ENCODE assay signal across 23 cellular contexts in genomic region chr22:19960491-19961200, GRCh38. TPM values are rescaled to one million over a fixed set of nuclear protein-coding genes. Genes with fewer than 3 reads are reported as not detected.
DNase-seq lines count a peak whose midpoint lies in the region; ATAC-seq, FAIRE-seq and TF ChIP-seq lines count a peak whose summit lies in the region.
"Had no signal": no experiment of that assay in that cellular context is flagged by ENCODE, and none has a peak within 500 bp of the region (broad histone marks: within the 10 kb centered on the region; RNA-seq: fewer than 3 reads in every experiment).

No MANE protein-coding gene starts in this region.

- in situ Hi-C loops in K562 (cut with MboI) = no loop called here

- H3K4me2 ChIP-seq in K562 (ENCODE audit: insufficient read depth, low read length) = no peak overlapping the region; the same call in 1 of the 2 replicates

- no peak for TF ChIP-seq CTCF in K562 (IDR thresholded peaks at IDR 0.05 in 2 of 3, conservative IDR thresholded peaks at IDR 0.05 in 1 of 3; ENCODE audit: insufficient read depth in 2 of 3, low read depth in 1 of 3, low read length in 3 of 3)
- TF ChIP-seq CTCF in mucosa of descending colon (IDR thresholded peaks at IDR 0.05) = no peak
- no peak for TF ChIP-seq CTCF in type B pancreatic cell (conservative IDR thresholded peaks at IDR 0.05)

- TF ChIP-seq RAD21 in K562 (CRISPR knock-in tag; conservative IDR thresholded peaks at IDR 0.05 in 1 of 2, IDR thresholded peaks at IDR 0.05 in 1 of 2) = no peak

- H3K9me3 ChIP-seq in right cardiac atrium (ENCODE audit: control insufficient read depth, low read length) = no peaks in the 10 kb centered on the region
- H3K9me3 ChIP-seq in K562 (replicated peaks; ENCODE audit: control insufficient read depth, insufficient read depth, low read depth, low read length) = no peaks in the 10 kb centered on the region
- H3K9me3 ChIP-seq in mucosa of descending colon = no peaks in the 10 kb centered on the region
- H3K9me3 ChIP-seq: HAP-1, transverse colon had no signal

- FAIRE-seq in K562 (lab: Jason Lieb, UNC) = peak; percentile 23
- FAIRE-seq: TTC549 had no signal

- intact Hi-C loops in right cardiac atrium (cut with DNase I) = no loop called here
- intact Hi-C loops in cardiac septum (cut with DNase I) = no loop called here
- intact Hi-C loops in K562 (cut with micrococcal nuclease) = no loop called here
- intact Hi-C loops in mucosa of descending colon (cut with DNase I, micrococcal nuclease) = no loop called here

- H3K79me2 ChIP-seq in K562 (ENCODE audit: control insufficient read depth, insufficient read depth, low read length) = peaks cover 14% of the 10 kb centered on the region; the same call in 1 of the 3 replicates

- POLR2A ChIA-PET in K562 (lab: Yijun Ruan, JAX) = interaction anchor here (0.6 to 1.0 kb wide), 8 partner anchors 42 to 848 kb away, joined by 3 to 6 read pairs (median 3); no protein-coding TSS in a partner anchor

- peak overlapping the region; percentile 59 for H3K4me3 Mint-ChIP-seq in type B pancreatic cell
- H3K4me3 Mint-ChIP-seq: activated naive CD4-positive, alpha-beta T cell treated with anti-CD3 and anti-CD28 coated beads for 36 hours; naive B cell had no signal

- ATAC-seq in right cardiac atrium (no peak), K562 (no peak), mucosa of descending colon (no peak)

- no peaks in the 10 kb centered on the region for H3K27me3 Mint-ChIP-seq in type B pancreatic cell
- H3K27me3 Mint-ChIP-seq: naive B cell had no signal

- BruUV-seq in K562 (replicated peaks; lab: Mats Ljungman, UMichigan) = no TSS peak

- WGBS in right cardiac atrium = 88% methylated on average over 12 of the region's 12 CpGs
- WGBS in K562 (ENCODE audit: insufficient coverage, low coverage, missing lambda C conversion rate) = 76% methylated on average over 12 of the region's 12 CpGs

- H3K27ac ChIP-seq in right cardiac atrium (ENCODE audit: low read length) = no peak overlapping the region
- H3K27ac ChIP-seq in K562 (ENCODE audit: extremely low read depth, low read depth, low read length) = no peak overlapping the region
- H3K27ac ChIP-seq: HL-60 had no signal

- H3K4me1 ChIP-seq in right cardiac atrium (ENCODE audit: control insufficient read depth, insufficient read depth, low read length) = peaks cover under 1% of the 10 kb centered on the region
- peaks cover 24 to 68% of the 10 kb centered on the region in 2 experiments for H3K4me1 ChIP-seq in K562 (replicated peaks in 1 of 2; ENCODE audit: control insufficient read depth in 2 of 2, insufficient read depth in 2 of 2, low read length in 2 of 2)
- H3K4me1 ChIP-seq in mucosa of descending colon (ENCODE audit: low read depth) = peaks cover 28% of the 10 kb centered on the region

- no peaks in the 10 kb centered on the region for H3K36me3 Mint-ChIP-seq in type B pancreatic cell
- H3K36me3 Mint-ChIP-seq: naive B cell had no signal

- H3K36me3 ChIP-seq in K562 (ENCODE audit: control insufficient read depth, insufficient read depth, low read length) = peaks cover 45% of the 10 kb centered on the region; the same call in 2 of the 3 replicates
- H3K36me3 ChIP-seq in mucosa of descending colon (ENCODE audit: low read depth) = peaks cover 3% of the 10 kb centered on the region
- H3K36me3 ChIP-seq: transverse colon had no signal

- H3K9me1 ChIP-seq in K562 (ENCODE audit: control insufficient read depth, insufficient read depth, low read length) = peaks cover 4% of the 10 kb centered on the region

- peaks cover 9% of the 10 kb centered on the region for H3K4me1 Mint-ChIP-seq in type B pancreatic cell (ENCODE audit: unreplicated experiment)

- CTCF ChIA-PET in K562 (lab: Yijun Ruan, JAX; ENCODE audit: low intra/inter-chr PET ratio) = no interaction called here

- no peak overlapping the region for H2AFZ ChIP-seq in K562 (ENCODE audit: low read depth, low read length)

- no peak overlapping the region for H3K4me3 ChIP-seq in right cardiac atrium (ENCODE audit: low read length)
- no peak overlapping the region for H3K4me3 ChIP-seq in K562
- no peak overlapping the region for H3K4me3 ChIP-seq in mucosa of descending colon
- H3K4me3 ChIP-seq: HAP-1 had no signal

- H3K27ac Mint-ChIP-seq in type B pancreatic cell = peak overlapping the region; percentile 67
- H3K27ac Mint-ChIP-seq: activated naive CD4-positive, alpha-beta T cell treated with anti-CD3 and anti-CD28 coated beads for 36 hours had no signal

- peak; percentile 48; the same call in 1 of the 2 replicates for TF ChIP-seq POLR2A in K562 (conservative IDR thresholded peaks at IDR 0.05)

- H4K20me1 ChIP-seq in K562 (replicated peaks; ENCODE audit: control insufficient read depth, insufficient read depth, low read length) = peaks cover 22% of the 10 kb centered on the region

- no peaks in the 10 kb centered on the region for H3K27me3 ChIP-seq in right cardiac atrium (ENCODE audit: control insufficient read depth, insufficient read depth)
- no peaks in the 10 kb centered on the region for H3K27me3 ChIP-seq in K562 (ENCODE audit: control insufficient read depth in 2 of 2, insufficient read depth in 2 of 2, low read length in 2 of 2)
- H3K27me3 ChIP-seq: transverse colon had no signal

- no peak for TF ChIP-seq EP300 in K562 (IDR thresholded peaks at IDR 0.05; ENCODE audit: low read length)

- peak; percentile 10 to 50 (median 47) for DNase-seq in right cardiac atrium
- no peak for DNase-seq in cardiac septum (ENCODE audit: low spot score)
- no peak for DNase-seq in K562 (ENCODE audit: extremely low read depth in 1 of 4, low spot score in 3 of 4)
- peak in 2 of 3 donors; percentile 33 to 36 for DNase-seq in mucosa of descending colon
- DNase-seq in type B pancreatic cell (ENCODE audit: extremely low spot score, unreplicated experiment) = no peak
- no peak for DNase-seq in COLO668 (lab: John Stamatoyannopoulos, UW; ENCODE audit: unreplicated experiment)
- no peak for DNase-seq in NCI-H2081 (lab: John Stamatoyannopoulos, UW)
- no peak for DNase-seq in stimulated activated CD4-positive, alpha-beta T cell treated with anti-CD3 and anti-CD28 coated beads, Interleukin-4, amount 100 ng/mL, for 4 hours
- DNase-seq: activated CD4-positive, alpha-beta T cell treated with anti-CD3 and anti-CD28 coated beads for 1 hour; activated CD8-positive, alpha-beta memory T cell treated with anti-CD3 and anti-CD28 coated beads for 24 hours; activated naive CD4-positive, alpha-beta T cell treated with anti-CD3 and anti-CD28 coated beads for 36 hours; activated T-cell treated with anti-CD3 and anti-CD28 coated beads, Interleukin-2, amount 50 U/mL, for 48 hours; central memory CD4-positive, alpha-beta T cell; kidney glomerular epithelial cell; mesendoderm; naive B cell; NCI-H1092 treated with DMSO at 0.1 percent for 48 hours; NCI-H2081 treated with DMSO at 0.1 percent for 48 hours; NCI-H774; transverse colon had no signal

- peak overlapping the region in 1 of 2 experiments; percentile 73; a peak in 3 of 4 replicates for H3K9ac ChIP-seq in K562 (ENCODE audit: insufficient read depth in 1 of 2, low read depth in 2 of 2, low read length in 2 of 2)

- no peaks in the 10 kb centered on the region for H3K9me3 Mint-ChIP-seq in type B pancreatic cell
- H3K9me3 Mint-ChIP-seq: activated naive CD4-positive, alpha-beta T cell treated with anti-CD3 and anti-CD28 coated beads for 36 hours; naive B cell had no signal

RNA-seq across cellular contexts. Expression of gene TXNRD2, which starts 19.0 kb away (rescaled TPM):
- total RNA-seq in right cardiac atrium (10 to 100 TPM; 18.7 to 28.5 (median 26.0) TPM), cardiac septum (33.3 TPM), K562 (2014; rRNA removed) (49.4 and 60.7 TPM in 2 replicates), K562 (2014; rRNA removed; fragmentation: Illumina TruSeq; extraction: Trizol) (25.1 and 32.6 TPM in 2 replicates), K562 (2015; rRNA removed; fragmentation: Illumina TruSeq; extraction: Trizol) (45.9 and 50.4 TPM in 2 replicates), K562 (2021) (78.2 and 80.2 TPM in 2 replicates), mucosa of descending colon (10 to 100 TPM; 20.9 to 23.6 (median 22.6) TPM), type B pancreatic cell (ENCODE audit: low replicate concordance) (13.2 and 25.1 TPM in 2 replicates)
- polyA plus RNA-seq in right cardiac atrium (32.9 TPM), K562 (2011; rRNA removed) (50.2 and 93.6 TPM in 2 replicates), K562 (2014; fragmentation: Illumina TruSeq; extraction: Trizol) (45.0 and 66.1 TPM in 2 replicates), K562 (2014; fragmentation: Nextera tagmentation; extraction: Ambion mirVana) (1 to 10 TPM; 3.3 to 4.4 TPM), K562 (2014; rRNA removed) (52.5 and 57.0 TPM in 2 replicates)
- 156 and 367 TPM in 2 replicates for total RNA-seq in K562 (2011; cell fraction: chromatin; rRNA removed; ENCODE audit: low replicate concordance)
- total RNA-seq in K562 (2011; cell fraction: nucleolus; rRNA removed) = 176 and 216 TPM in 2 replicates
- 160 and 165 TPM in 2 replicates for total RNA-seq in K562 (2011; cell fraction: nucleoplasm; rRNA removed)
- polyA plus RNA-seq in K562 (2011; cell fraction: cytosol; rRNA removed) = 84.2 and 98.0 TPM in 2 replicates
- 148 and 181 TPM in 2 replicates for polyA plus RNA-seq in K562 (2011; cell fraction: nucleus; rRNA removed)
- 83.1 and 83.5 TPM in 2 replicates for polyA plus RNA-seq in K562 (2012)
- 44.4 and 47.5 TPM in 2 replicates for polyA minus RNA-seq in K562 (2011; rRNA and poly(A)+ RNA removed)
- polyA minus RNA-seq in K562 (2011; cell fraction: cytosol; rRNA and poly(A)+ RNA removed) = 55.3 and 75.6 TPM in 2 replicates
- polyA minus RNA-seq in K562 (2011; cell fraction: nucleus; rRNA and poly(A)+ RNA removed) = 57.4 and 103 TPM in 2 replicates

RNA-seq across cellular contexts. Expression of gene COMT, which starts 19.1 kb away (rescaled TPM):
- total RNA-seq in right cardiac atrium = 10 to 100 TPM; 69.6 to 89.3 (median 84.4) TPM
- 102 TPM for polyA plus RNA-seq in right cardiac atrium
- total RNA-seq in cardiac septum = 97.1 TPM
- total RNA-seq in K562 (2011; cell fraction: chromatin; rRNA removed; ENCODE audit: low replicate concordance) = 125 and 360 TPM in 2 replicates
- total RNA-seq in K562 (2011; cell fraction: nucleolus; rRNA removed) = 500 and 649 TPM in 2 replicates
- 301 and 358 TPM in 2 replicates for total RNA-seq in K562 (2011; cell fraction: nucleoplasm; rRNA removed)
- 334 and 497 TPM in 2 replicates for total RNA-seq in K562 (2014; rRNA removed)
- 29.4 and 46.3 TPM in 2 replicates for total RNA-seq in K562 (2014; rRNA removed; fragmentation: Illumina TruSeq; extraction: Trizol)
- 155 and 156 TPM in 2 replicates for total RNA-seq in K562 (2015; rRNA removed; fragmentation: Illumina TruSeq; extraction: Trizol)
- total RNA-seq in K562 (2021) = 348 and 351 TPM in 2 replicates
- 185 and 498 TPM in 2 replicates for polyA plus RNA-seq in K562 (2011; rRNA removed)
- 652 and 657 TPM in 2 replicates for polyA plus RNA-seq in K562 (2011; cell fraction: cytosol; rRNA removed)
- 321 and 432 TPM in 2 replicates for polyA plus RNA-seq in K562 (2011; cell fraction: nucleus; rRNA removed)
- 279 and 699 TPM in 2 replicates for polyA plus RNA-seq in K562 (2012)
- polyA plus RNA-seq in K562 (2014; fragmentation: Illumina TruSeq; extraction: Trizol) = 108 and 305 TPM in 2 replicates
- polyA plus RNA-seq in K562 (2014; fragmentation: Nextera tagmentation; extraction: Ambion mirVana) = 10 to 100 TPM; 12.5 to 39.6 TPM
- 263 and 317 TPM in 2 replicates for polyA plus RNA-seq in K562 (2014; rRNA removed)
- 92.9 and 123 TPM in 2 replicates for polyA minus RNA-seq in K562 (2011; rRNA and poly(A)+ RNA removed)
- polyA minus RNA-seq in K562 (2011; cell fraction: cytosol; rRNA and poly(A)+ RNA removed) = 148 and 344 TPM in 2 replicates
- polyA minus RNA-seq in K562 (2011; cell fraction: nucleus; rRNA and poly(A)+ RNA removed) = 63.8 and 154 TPM in 2 replicates
- total RNA-seq in mucosa of descending colon = 10 to 100 TPM; 61.2 to 88.7 (median 70.7) TPM
- total RNA-seq in type B pancreatic cell (ENCODE audit: low replicate concordance) = 87.2 and 87.4 TPM in 2 replicates

RNA-seq across cellular contexts. Expression of gene ARVCF, which starts 56.0 kb away (rescaled TPM):
- total RNA-seq in right cardiac atrium (10 to 100 TPM; 11.1 to 27.4 (median 18.4) TPM), cardiac septum (46.8 TPM), K562 (2014; rRNA removed) (49.3 and 54.2 TPM in 2 replicates), K562 (2014; rRNA removed; fragmentation: Illumina TruSeq; extraction: Trizol) (2.2 and 4.5 TPM in 2 replicates), K562 (2015; rRNA removed; fragmentation: Illumina TruSeq; extraction: Trizol) (13.3 and 15.6 TPM in 2 replicates), K562 (2021) (46.5 and 50.6 TPM in 2 replicates), mucosa of descending colon (10 to 100 TPM; 11.2 to 15.3 (median 15.1) TPM), type B pancreatic cell (ENCODE audit: low replicate concordance) (40.8 and 55.3 TPM in 2 replicates)
- polyA plus RNA-seq in right cardiac atrium (21.7 TPM), K562 (2011; rRNA removed) (35.2 and 71.6 TPM in 2 replicates), K562 (2014; fragmentation: Illumina TruSeq; extraction: Trizol) (8.0 and 15.9 TPM in 2 replicates), K562 (2014; fragmentation: Nextera tagmentation; extraction: Ambion mirVana) (under 1 TPM; 0.03 to 0.17 TPM), K562 (2014; rRNA removed) (42.5 and 97.4 TPM in 2 replicates)
- total RNA-seq in K562 (2011; cell fraction: chromatin; rRNA removed; ENCODE audit: low replicate concordance) = 114 and 328 TPM in 2 replicates
- total RNA-seq in K562 (2011; cell fraction: nucleolus; rRNA removed) = 214 and 270 TPM in 2 replicates
- 106 and 131 TPM in 2 replicates for total RNA-seq in K562 (2011; cell fraction: nucleoplasm; rRNA removed)
- polyA plus RNA-seq in K562 (2011; cell fraction: cytosol; rRNA removed) = 134 and 673 TPM in 2 replicates
- 407 and 424 TPM in 2 replicates for polyA plus RNA-seq in K562 (2011; cell fraction: nucleus; rRNA removed)
- polyA plus RNA-seq in K562 (2012) = 30.0 and 31.2 TPM in 2 replicates
- polyA minus RNA-seq in K562 (2011; rRNA and poly(A)+ RNA removed) = 15.1 and 15.6 TPM in 2 replicates
- 24.6 and 52.4 TPM in 2 replicates for polyA minus RNA-seq in K562 (2011; cell fraction: cytosol; rRNA and poly(A)+ RNA removed)
- 96.8 and 145 TPM in 2 replicates for polyA minus RNA-seq in K562 (2011; cell fraction: nucleus; rRNA and poly(A)+ RNA removed)

Comparison
In these comparisons a context has a peak if more than half of its experiments do, and no peak if none do; other contexts are left out.
1. DNase-seq: peak in right cardiac atrium (3 of 3) and mucosa of descending colon (2 of 3); none in cardiac septum (single experiment), K562 (0 of 4), type B pancreatic cell (single experiment), COLO668 (single experiment), NCI-H2081 (0 of 2) and stimulated activated CD4-positive, alpha-beta T cell treated with anti-CD3 and anti-CD28 coated beads, Interleukin-4, amount 100 ng/mL, for 4 hours (0 of 2).